Comparison of ENCODE assay signal across 29 cellular contexts in the genomic region with DNA sequence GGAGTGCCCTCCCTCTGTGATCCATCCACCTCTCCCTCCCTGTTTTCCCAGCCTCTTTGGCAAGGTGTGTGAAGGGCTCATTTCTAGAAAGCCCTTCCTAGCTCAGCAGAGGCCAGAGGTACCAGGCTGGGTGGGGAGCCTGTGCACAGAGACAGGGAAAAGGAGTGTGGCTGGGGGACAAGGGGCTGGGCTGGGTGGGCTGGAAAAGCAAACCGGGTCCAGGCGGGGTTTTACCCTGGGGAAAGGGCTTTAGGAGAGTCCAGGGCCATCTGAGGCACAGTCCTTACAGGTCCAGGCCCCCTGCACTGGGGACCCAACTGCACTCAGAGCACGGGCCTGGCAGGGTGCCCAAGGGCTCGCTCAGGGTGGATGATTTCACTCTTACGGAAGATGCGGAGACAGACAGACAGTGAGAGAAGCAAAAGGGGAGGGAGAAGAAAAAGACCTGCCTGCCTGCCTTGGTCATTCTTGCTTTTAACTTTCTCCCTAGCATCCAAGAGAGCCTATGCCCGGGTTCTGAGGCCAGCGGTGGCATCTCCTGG. TPM values are rescaled to one million over a fixed set of nuclear protein-coding genes. Genes with fewer than 3 reads are reported as not detected.
"Had no signal": no experiment of that assay in that cellular context is flagged by ENCODE, and none has a peak within 500 bp of the region (broad histone marks: within the 10 kb centered on the region; RNA-seq: fewer than 3 reads in every experiment).

No MANE protein-coding gene starts in this region.

- H3K4me3 ChIP-seq: gastroesophageal sphincter, ovary, right lobe of liver, testis, vagina had no signal

- H3K9me3 ChIP-seq: gastroesophageal sphincter, neutrophil, ovary, right lobe of liver, testis, vagina had no signal

- H3K27ac ChIP-seq: gastroesophageal sphincter, neutrophil, ovary, right lobe of liver, testis had no signal

- DNase-seq: activated CD4-positive, alpha-beta memory T cell treated with anti-CD3 and anti-CD28 coated beads, Interleukin-2, amount 10 ng/mL, durations not matched to agents 7 days and 5 days; activated CD4-positive, alpha-beta T cell treated with anti-CD3 and anti-CD28 coated beads for 1 hour; activated CD4-positive, alpha-beta T cell treated with anti-CD3 and anti-CD28 coated beads, Interleukin-2, amount 10 ng/mL, durations not matched to agents 7 days and 5 days; activated CD8-positive, alpha-beta memory T cell treated with anti-CD3 and anti-CD28 coated beads, Interleukin-2, amount 50 U/mL, for 48 hours; activated gamma-delta T cell; activated naive CD4-positive, alpha-beta T cell treated with anti-CD3 and anti-CD28 coated beads, Interleukin-2, amount 50 U/mL, for 16 hours; activated T-cell treated with anti-CD3 and anti-CD28 coated beads, Interleukin-2, amount 50 U/mL, for 24 hours; amniotic stem cell; head of caudate nucleus; hippocampal formation; left colon; mammary epithelial cell; ovary; right lobe of liver; stimulated activated CD4-positive, alpha-beta T cell treated with anti-CD3 and anti-CD28 coated beads, Interleukin-4, amount 100 ng/mL, for 1 hour; stimulated activated naive CD8-positive, alpha-beta T cell treated with anti-CD3 and anti-CD28 coated beads, Interleukin-15, Interleukin-2, amounts not matched to agents 100 U/mL and 50 U/mL, for 24 hours; testis had no signal

- H3K27me3 ChIP-seq: ovary, right lobe of liver, testis, vagina had no signal

- H3K4me1 ChIP-seq: gastroesophageal sphincter, right lobe of liver, testis had no signal

- H3K36me3 ChIP-seq: gastroesophageal sphincter, neutrophil, ovary, right lobe of liver, vagina had no signal

RNA-seq across cellular contexts. Expression of a gene that starts 7.0 kb away (rescaled TPM):
- total RNA-seq: activated CD4-positive, alpha-beta memory T cell treated with anti-CD3 and anti-CD28 coated beads, Interleukin-2, amount 10 ng/mL, durations not matched to agents 7 days and 5 days; activated CD4-positive, alpha-beta T cell treated with anti-CD3 and anti-CD28 coated beads, Interleukin-2, amount 10 ng/mL, durations not matched to agents 7 days and 5 days; endothelial cell of umbilical vein; fibroblast of lung; fibroblast of villous mesenchyme; left colon; liver; mammary epithelial cell; mucosa of gallbladder; progenitor cell of endocrine pancreas; renal cortical epithelial cell; right lobe of liver had no signal

RNA-seq across cellular contexts. Expression of a gene that starts 53.6 kb away (rescaled TPM):
- total RNA-seq: activated CD4-positive, alpha-beta memory T cell treated with anti-CD3 and anti-CD28 coated beads, Interleukin-2, amount 10 ng/mL, durations not matched to agents 7 days and 5 days; activated CD4-positive, alpha-beta T cell treated with anti-CD3 and anti-CD28 coated beads, Interleukin-2, amount 10 ng/mL, durations not matched to agents 7 days and 5 days; endothelial cell of umbilical vein; fibroblast of lung; fibroblast of villous mesenchyme; gastroesophageal sphincter; left colon; liver; mammary epithelial cell; mucosa of gallbladder; ovary; progenitor cell of endocrine pancreas; renal cortical epithelial cell; right lobe of liver; skeletal muscle tissue; vagina; WTC11 had no signal
